Comparison of ENCODE assay signal across 8 cellular contexts in genomic region chr10:72275351-72276012, GRCh38. TPM values are rescaled to one million over a fixed set of nuclear protein-coding genes. Genes with fewer than 3 reads are reported as not detected.
DNase-seq lines count a peak whose midpoint lies in the region; ATAC-seq and TF ChIP-seq lines count a peak whose summit lies in the region.

No MANE protein-coding gene starts in this region.

- H3K27ac Mint-ChIP-seq in activated naive CD4-positive, alpha-beta T cell treated with anti-CD3 and anti-CD28 coated beads, Interleukin-2, amount 50 U/mL, for 72 hours: peak overlapping the region; percentile 98 to 100
- peak overlapping the region; percentile 92 to 99 (median 94) for H3K27ac Mint-ChIP-seq in immature natural killer cell
- peak overlapping the region; percentile 85 for H3K27ac Mint-ChIP-seq in stimulated activated memory B cell treated with anti-CD40 and anti-IgM and Interleukin-4, amounts not matched to agents 10 μg/mL and 1 μg/mL and 100 μg/mL, for 72 hours

- no peak for TF ChIP-seq POLR2A in GM18505 (IDR thresholded peaks at IDR 0.05; ENCODE audit: borderline replicate concordance, extremely low read depth, insufficient read depth, insufficient read length)

- H3K4me1 Mint-ChIP-seq in immature natural killer cell: peaks cover 50 to 55% of the 10 kb centered on the region in 2 donors
- H3K4me1 Mint-ChIP-seq in stimulated activated memory B cell treated with anti-CD40 and anti-IgM and Interleukin-4, amounts not matched to agents 10 μg/mL and 1 μg/mL and 100 μg/mL, for 72 hours: peaks cover 58% of the 10 kb centered on the region

- H3K9me3 ChIP-seq in BLaER1 treated with 17β-estradiol and CSF1 and Interleukin-3, amounts not matched to agents 10 nM and 100 nM (replicated peaks in 1 of 11): no peaks in the 10 kb centered on the region; a peak in 1 of 22 replicates

- peaks cover 18 to 29% (median 24%) of the 10 kb centered on the region in 11 experiments for H3K36me3 ChIP-seq in BLaER1 treated with 17β-estradiol and CSF1 and Interleukin-3, amounts not matched to agents 10 nM and 100 nM

- H3K9ac ChIP-seq in BLaER1 treated with 17β-estradiol and CSF1 and Interleukin-3, amounts not matched to agents 10 nM and 100 nM: peak overlapping the region; percentile 88 to 97 (median 94)

- peak overlapping the region; percentile 84 to 100 (median 96) for H3K4me3 ChIP-seq in BLaER1 treated with 17β-estradiol and CSF1 and Interleukin-3, amounts not matched to agents 10 nM and 100 nM
- H3K4me3 ChIP-seq in Jurkat, Clone E6-1 (ENCODE audit: low read length): peak overlapping the region; percentile 99

- no peak for DNase-seq in Jurkat, Clone E6-1 (ENCODE audit: low read depth, low spot score)
- peak in 1 of 2 donors; percentile 17 for DNase-seq in activated naive CD4-positive, alpha-beta T cell treated with anti-CD3 and anti-CD28 coated beads, Interleukin-2, amount 50 U/mL, for 72 hours (ENCODE audit: low spot score in 2 of 2)
- DNase-seq in immature natural killer cell (peak in 1 of 3 donors; percentile 28), NCI-H187 treated with DMSO at 0.1 percent for 48 hours (lab: John Stamatoyannopoulos, UW) (no peak), Kasumi-1 (lab: John Stamatoyannopoulos, UW) (no peak)

- peak overlapping the region; percentile 90 to 99 (median 96) for H3K4me2 ChIP-seq in BLaER1 treated with 17β-estradiol and CSF1 and Interleukin-3, amounts not matched to agents 10 nM and 100 nM

- H3K36me3 Mint-ChIP-seq in activated naive CD4-positive, alpha-beta T cell treated with anti-CD3 and anti-CD28 coated beads, Interleukin-2, amount 50 U/mL, for 72 hours: peaks cover 42 to 50% of the 10 kb centered on the region in 2 donors
- H3K36me3 Mint-ChIP-seq in immature natural killer cell: peaks cover 20 to 28% (median 24%) of the 10 kb centered on the region in 3 donors
- peaks cover 27% of the 10 kb centered on the region for H3K36me3 Mint-ChIP-seq in stimulated activated memory B cell treated with anti-CD40 and anti-IgM and Interleukin-4, amounts not matched to agents 10 μg/mL and 1 μg/mL and 100 μg/mL, for 72 hours

- H3K4me3 Mint-ChIP-seq in immature natural killer cell: peak overlapping the region; percentile 97 to 100 (median 99)
- peak overlapping the region; percentile 97 for H3K4me3 Mint-ChIP-seq in stimulated activated memory B cell treated with anti-CD40 and anti-IgM and Interleukin-4, amounts not matched to agents 10 μg/mL and 1 μg/mL and 100 μg/mL, for 72 hours

- H4K20me1 ChIP-seq in BLaER1 treated with 17β-estradiol and CSF1 and Interleukin-3, amounts not matched to agents 10 nM and 100 nM: peaks cover 27 to 38% (median 31%) of the 10 kb centered on the region in 11 experiments; a peak in 21 of 22 replicates

- peaks cover 8 to 34% (median 24%) of the 10 kb centered on the region in 3 donors for H3K27me3 Mint-ChIP-seq in immature natural killer cell (ENCODE audit: low read depth in 3 of 3)
- no peaks in the 10 kb centered on the region for H3K27me3 Mint-ChIP-seq in stimulated activated memory B cell treated with anti-CD40 and anti-IgM and Interleukin-4, amounts not matched to agents 10 μg/mL and 1 μg/mL and 100 μg/mL, for 72 hours

- no peaks in the 10 kb centered on the region for H3K27me3 ChIP-seq in BLaER1 treated with 17β-estradiol and CSF1 and Interleukin-3, amounts not matched to agents 10 nM and 100 nM

- H3K27ac ChIP-seq in BLaER1 treated with 17β-estradiol and CSF1 and Interleukin-3, amounts not matched to agents 10 nM and 100 nM: peak overlapping the region; percentile 76 to 92 (median 89)

- H3K4me1 ChIP-seq in BLaER1 treated with 17β-estradiol and CSF1 and Interleukin-3, amounts not matched to agents 10 nM and 100 nM: peaks cover 47 to 87% (median 73%) of the 10 kb centered on the region in 10 experiments

- no peak for ATAC-seq in activated naive CD4-positive, alpha-beta T cell treated with anti-CD3 and anti-CD28 coated beads, Interleukin-2, amount 50 U/mL, for 72 hours
- ATAC-seq in stimulated activated memory B cell treated with anti-CD40 and anti-IgM and Interleukin-4, amounts not matched to agents 10 μg/mL and 1 μg/mL and 100 μg/mL, for 72 hours: no peak
- ATAC-seq in GM18505 (IDR thresholded peaks at IDR 0.05; ENCODE audit: unreplicated experiment): no peak

- H3K9me3 Mint-ChIP-seq in activated naive CD4-positive, alpha-beta T cell treated with anti-CD3 and anti-CD28 coated beads, Interleukin-2, amount 50 U/mL, for 72 hours: no peaks in the 10 kb centered on the region
- no peaks in the 10 kb centered on the region for H3K9me3 Mint-ChIP-seq in immature natural killer cell
- no peaks in the 10 kb centered on the region for H3K9me3 Mint-ChIP-seq in stimulated activated memory B cell treated with anti-CD40 and anti-IgM and Interleukin-4, amounts not matched to agents 10 μg/mL and 1 μg/mL and 100 μg/mL, for 72 hours

RNA-seq across cellular contexts. Expression of gene DDIT4, which starts 1.8 kb away (rescaled TPM):
- polyA plus RNA-seq in Jurkat, Clone E6-1 (2012; ENCODE audit: insufficient read depth, insufficient read length): 55.7 TPM
- 1,000 to 10,000 TPM; 1,025 to 1,076 TPM for total RNA-seq in activated naive CD4-positive, alpha-beta T cell treated with anti-CD3 and anti-CD28 coated beads, Interleukin-2, amount 50 U/mL, for 72 hours
- 100 to 1,000 TPM; 437 to 876 (median 450) TPM for polyA plus RNA-seq in immature natural killer cell

RNA-seq across cellular contexts. Expression of gene ASCC1, which starts 59.4 kb away (rescaled TPM):
- 52.2 TPM for polyA plus RNA-seq in Jurkat, Clone E6-1 (2012; ENCODE audit: insufficient read depth, insufficient read length)
- 10 to 100 TPM; 65.5 to 87.6 TPM for total RNA-seq in activated naive CD4-positive, alpha-beta T cell treated with anti-CD3 and anti-CD28 coated beads, Interleukin-2, amount 50 U/mL, for 72 hours
- polyA plus RNA-seq in immature natural killer cell: 10 to 100 TPM; 36.9 to 57.6 (median 40.5) TPM

RNA-seq across cellular contexts. Expression of gene ANAPC16, which starts 59.7 kb away (rescaled TPM):
- polyA plus RNA-seq in Jurkat, Clone E6-1 (2012; ENCODE audit: insufficient read depth, insufficient read length): 95.9 TPM
- total RNA-seq in activated naive CD4-positive, alpha-beta T cell treated with anti-CD3 and anti-CD28 coated beads, Interleukin-2, amount 50 U/mL, for 72 hours: 100 to 1,000 TPM in 1 of 2 donors, 10 to 100 TPM in 1; 88.2 to 107 TPM
- polyA plus RNA-seq in immature natural killer cell: 100 to 1,000 TPM; 291 to 366 (median 328) TPM
